In genomic region chr6:165858571-165858970, GRCh38 we compare ENCODE assay signal across 14 cellular contexts.
DNase-seq lines count a peak whose midpoint lies in the region; ATAC-seq, FAIRE-seq and TF ChIP-seq lines count a peak whose summit lies in the region.
"Had no signal": no experiment of that assay in that cellular context is flagged by ENCODE, and none has a peak within 500 bp of the region (broad histone marks: within the 10 kb centered on the region; RNA-seq: fewer than 3 reads in every experiment).

No MANE protein-coding gene starts in this region.

- H4K8ac ChIP-seq in H1 (ENCODE audit: extremely low read depth, insufficient read depth, low read length), result no peak overlapping the region
- H4K8ac ChIP-seq in mesendoderm (ENCODE audit: low read depth, low read length), result no peak overlapping the region

- no peaks in the 10 kb centered on the region for H3K79me2 ChIP-seq in GM23248 (ENCODE audit: insufficient read depth)
- H3K79me2 ChIP-seq in H1 (ENCODE audit: control insufficient read depth in 1 of 2, insufficient read depth in 2 of 2, low read length in 2 of 2), result no peaks in the 10 kb centered on the region
- H3K79me2 ChIP-seq in mesendoderm (ENCODE audit: control insufficient read depth, insufficient read depth, low read length), result no peaks in the 10 kb centered on the region

- H3K18ac ChIP-seq in H1 (ENCODE audit: extremely low read depth, low read length), result no peak overlapping the region
- no peak overlapping the region for H3K18ac ChIP-seq in mesendoderm (ENCODE audit: low read length)

- no peak overlapping the region for H2BK12ac ChIP-seq in H1 (ENCODE audit: low read depth, low read length)

- H3K4me1 ChIP-seq in GM23248 (ENCODE audit: insufficient read depth), result no peaks in the 10 kb centered on the region
- peaks cover 0 to 12% (median 3%) of the 10 kb centered on the region in 4 experiments; a peak in 4 of 7 replicates for H3K4me1 ChIP-seq in H1 (replicated peaks in 1 of 4; ENCODE audit: control insufficient read depth in 3 of 4, insufficient read depth in 4 of 4, low read length in 3 of 4)
- no peaks in the 10 kb centered on the region for H3K4me1 ChIP-seq in mesendoderm (ENCODE audit: control insufficient read depth, low read depth, low read length)
- H3K4me1 ChIP-seq in ascending aorta, result no peaks in the 10 kb centered on the region

- H2AK5ac ChIP-seq in H1 (ENCODE audit: low read depth, low read length), result no peak overlapping the region
- no peak overlapping the region for H2AK5ac ChIP-seq in mesendoderm (ENCODE audit: low read length)

- no peaks in the 10 kb centered on the region for H3F3A ChIP-seq in GM23248 (ENCODE audit: insufficient read depth)

- TF ChIP-seq POLR2A in H1 (IDR thresholded peaks at IDR 0.05; ENCODE audit: control extremely low read depth in 1 of 2, low read depth in 2 of 2, low read length in 2 of 2), result no peak

- H2AFZ ChIP-seq in GM23248 (no peak overlapping the region), H1 (ENCODE audit: low read length) (no peak overlapping the region)

- no peak overlapping the region for H4K91ac ChIP-seq in H1 (replicated peaks; ENCODE audit: insufficient read length, low read length)

- H3K9me2 ChIP-seq in GM23248 (ENCODE audit: insufficient read depth), result no peaks in the 10 kb centered on the region

- no peak overlapping the region for H3K14ac ChIP-seq in H1 (ENCODE audit: insufficient read length)

- H3K27ac ChIP-seq in GM23248, result no peak overlapping the region
- no peak overlapping the region for H3K27ac ChIP-seq in H1 (ENCODE audit: low read depth, low read length)
- H3K27ac ChIP-seq in mesendoderm (ENCODE audit: low read depth, low read length), result no peak overlapping the region
- H3K27ac ChIP-seq in ascending aorta, result no peak overlapping the region
- H3K27ac ChIP-seq: tibial artery had no signal

- H3K9ac ChIP-seq in GM23248, result no peak overlapping the region
- H3K9ac ChIP-seq in H1 (replicated peaks in 1 of 4; ENCODE audit: extremely low read depth in 1 of 4, low read depth in 3 of 4, low read length in 3 of 4), result no peak overlapping the region
- no peak overlapping the region for H3K9ac ChIP-seq in mesendoderm (ENCODE audit: low read length)

- peaks cover 6% of the 10 kb centered on the region; the same call in 1 of the 2 replicates for H3K23me2 ChIP-seq in H1 (ENCODE audit: low read depth, low read length)

- H4K20me1 ChIP-seq in GM23248 (ENCODE audit: insufficient read depth) (no peaks in the 10 kb centered on the region), H1 (replicated peaks in 1 of 2; ENCODE audit: control insufficient read depth in 1 of 2, insufficient read depth in 2 of 2, low read length in 2 of 2) (peaks cover 0 to 2% of the 10 kb centered on the region in 2 experiments)

- in situ Hi-C loops in GM23248 (cut with MboI), result no loop called here

- H3K79me1 ChIP-seq in H1 (ENCODE audit: low read depth, low read length), result no peaks in the 10 kb centered on the region
- no peaks in the 10 kb centered on the region for H3K79me1 ChIP-seq in mesendoderm (ENCODE audit: low read length)

- intact Hi-C loops in ascending aorta (cut with DNase I), result no loop called here

- H3K36me3 ChIP-seq in GM23248 (ENCODE audit: low read depth) (no peaks in the 10 kb centered on the region), H1 (ENCODE audit: control insufficient read depth in 2 of 4, insufficient read depth in 4 of 4, low read length in 3 of 4) (no peaks in the 10 kb centered on the region), mesendoderm (ENCODE audit: control insufficient read depth, insufficient read depth, low read length) (no peaks in the 10 kb centered on the region), ascending aorta (no peaks in the 10 kb centered on the region)
- H3K36me3 ChIP-seq: tibial artery had no signal

- H4K5ac ChIP-seq in H1 (ENCODE audit: insufficient read length, low read depth, low read length) (no peak overlapping the region), mesendoderm (ENCODE audit: low read length) (no peak overlapping the region)

- DNase-seq in GM23248 (peak; percentile 13), LHCN-M2 (ENCODE audit: low read depth) (peak; percentile 14), H1 (ENCODE audit: low read depth in 1 of 2, low spot score in 2 of 2) (no peak), mesendoderm (peak; percentile 75), middle frontal gyrus (ENCODE audit: extremely low spot score, low spot score) (no peak), omental fat pad (ENCODE audit: low spot score) (no peak), ascending aorta (ENCODE audit: low spot score in 2 of 2) (no peak)
- no peak for DNase-seq in activated CD4-positive, alpha-beta T cell treated with anti-CD3 and anti-CD28 coated beads for 4 hours
- DNase-seq: activated gamma-delta T cell treated with Interleukin-2 at 50 U/mL for 16 hours; CD4-positive, alpha-beta T cell; NCI-H446; tibial artery had no signal

- no peak overlapping the region for H3K56ac ChIP-seq in H1 (replicated peaks; ENCODE audit: insufficient read length, low read depth, low read length)
- no peak overlapping the region for H3K56ac ChIP-seq in mesendoderm (ENCODE audit: low read length)

- 0% methylated on average over 1 of the region's 1 CpG for WGBS in GM23248 (ENCODE audit: low coverage in 1 of 2, low lambda C conversion rate in 2 of 2, missing lambda C conversion rate in 2 of 2), 2 experiments
- 71% methylated on average over 1 of the region's 1 CpG; no CpG with 5 or more reads in 1 of the 2 experiments for WGBS in H1 (ENCODE audit: extremely low coverage in 1 of 2, insufficient coverage in 1 of 2, insufficient read length in 1 of 2, insufficient replicate concordance in 2 of 2, low coverage in 1 of 2, low lambda C conversion rate in 2 of 2, missing lambda C conversion rate in 1 of 2), 2 experiments
- WGBS in mesendoderm (ENCODE audit: extremely low coverage, insufficient coverage, low lambda C conversion rate), result no CpG with 5 or more reads among the region's 1 CpG

- no peak overlapping the region for H3K23ac ChIP-seq in H1 (ENCODE audit: insufficient read length)
- no peak overlapping the region for H3K23ac ChIP-seq in mesendoderm (ENCODE audit: low read length)

- ATAC-seq in omental fat pad (ENCODE audit: low FRiP score), result no peak

- no peak for TF ChIP-seq EP300 in H1 (IDR thresholded peaks at IDR 0.05; ENCODE audit: borderline replicate concordance in 1 of 2, low read depth in 2 of 2, low read length in 2 of 2)

- CTCF ChIA-PET in H1 (lab: Charles Lee; ENCODE audit: partially characterized antibody), result interaction anchor here (0.8 to 3.9 kb wide), 19 partner anchors 8 to 401 kb away, joined by 3 to 22 read pairs (median 4); no protein-coding TSS in a partner anchor

- H2BK120ac ChIP-seq in H1 (replicated peaks; ENCODE audit: low read depth, low read length) (no peak overlapping the region), mesendoderm (ENCODE audit: low read depth, low read length) (no peak overlapping the region)

- TF ChIP-seq CTCF in H1 (IDR thresholded peaks at IDR 0.05; ENCODE audit: control extremely low read depth in 1 of 3, insufficient read depth in 1 of 3, low read depth in 1 of 3, low read length in 3 of 3) (peak; percentile 13 to 65 (median 44)), omental fat pad (IDR thresholded peaks at IDR 0.05) (no peak), ascending aorta (IDR thresholded peaks at IDR 0.05) (no peak)

- TF ChIP-seq RAD21 in H1 (IDR thresholded peaks at IDR 0.05 in 1 of 2, conservative IDR thresholded peaks at IDR 0.05 in 1 of 2; ENCODE audit: low read depth in 2 of 2, low read length in 2 of 2), result peak; percentile 54 to 62

- H2BK15ac ChIP-seq in H1 (ENCODE audit: low read length) (no peak overlapping the region), mesendoderm (replicated peaks; ENCODE audit: low read depth) (no peak overlapping the region)

- FAIRE-seq in H1 (lab: Jason Lieb, UNC), result no peak
- FAIRE-seq: astrocyte, islet of Langerhans had no signal

- H3K4me2 ChIP-seq in GM23248 (ENCODE audit: unreplicated experiment) (no peak overlapping the region), H1 (ENCODE audit: insufficient read depth in 1 of 2, low read depth in 2 of 2, low read length in 2 of 2) (no peak overlapping the region), mesendoderm (ENCODE audit: low read length) (no peak overlapping the region)

- POLR2A ChIA-PET in H1 (lab: Charles Lee; ENCODE audit: partially characterized antibody), result interaction anchor here (1.2 kb wide), 1 partner anchor 17 kb away, joined by 3 read pairs; no protein-coding TSS in a partner anchor

- H3K4ac ChIP-seq in H1 (replicated peaks; ENCODE audit: insufficient read length, low read depth, low read length), result no peak overlapping the region
- H3K4ac ChIP-seq in mesendoderm (ENCODE audit: low read depth, low read length), result no peak overlapping the region

- no peak overlapping the region for H3K4me3 ChIP-seq in GM23248
- H3K4me3 ChIP-seq in H1 (ENCODE audit: extremely low read depth in 1 of 4, insufficient read depth in 2 of 4, low read depth in 3 of 4, low read length in 4 of 4), result no peak overlapping the region
- H3K4me3 ChIP-seq in mesendoderm (ENCODE audit: low read length), result no peak overlapping the region
- no peak overlapping the region for H3K4me3 ChIP-seq in ascending aorta
- H3K4me3 ChIP-seq: tibial artery had no signal

- H2BK5ac ChIP-seq in H1 (ENCODE audit: low read depth, low read length), result no peak overlapping the region
- no peak overlapping the region for H2BK5ac ChIP-seq in mesendoderm (ENCODE audit: low read length)

- peaks cover 29% of the 10 kb centered on the region for H3K27me3 ChIP-seq in GM23248 (replicated peaks; ENCODE audit: insufficient read depth)
- H3K27me3 ChIP-seq in H1 (replicated peaks in 1 of 4; ENCODE audit: control insufficient read depth in 3 of 4, extremely low read depth in 1 of 4, insufficient read depth in 3 of 4, low read length in 3 of 4), result peaks cover 7 to 23% (median 19%) of the 10 kb centered on the region in 4 experiments
- H3K27me3 ChIP-seq in mesendoderm (ENCODE audit: insufficient read depth, low read length, poor library complexity), result peaks cover 9% of the 10 kb centered on the region
- H3K27me3 ChIP-seq in ascending aorta, result no peaks in the 10 kb centered on the region

- H3K9me3 ChIP-seq in GM23248 (ENCODE audit: low read depth) (no peaks in the 10 kb centered on the region), H1 (ENCODE audit: insufficient read depth in 2 of 2, low read depth in 1 of 2, low read length in 1 of 2) (no peaks in the 10 kb centered on the region), ascending aorta (no peaks in the 10 kb centered on the region)
- H3K9me3 ChIP-seq: tibial artery had no signal

- no peak overlapping the region for H2BK20ac ChIP-seq in H1 (ENCODE audit: low read length)

TF ChIP-seq in H1, 55 proteins besides CTCF, POLR2A, EP300 and RAD21 (continues in another document):
- no peak for TF ChIP-seq POU5F1 (IDR thresholded peaks at IDR 0.05; ENCODE audit: low read depth, low read length)
- TF ChIP-seq BACH1 (IDR thresholded peaks at IDR 0.05; ENCODE audit: low read length), result no peak
- no peak for TF ChIP-seq SRF (IDR thresholded peaks at IDR 0.05; ENCODE audit: low read depth, low read length)

Comparison
In these comparisons a context has a peak if more than half of its experiments do, and no peak if none do; other contexts are left out.
1. DNase-seq: peak in GM23248 (single experiment), LHCN-M2 (single experiment) and mesendoderm (single experiment); none in H1 (0 of 2), activated CD4-positive, alpha-beta T cell treated with anti-CD3 and anti-CD28 coated beads for 4 hours (0 of 2), middle frontal gyrus (single experiment), omental fat pad (single experiment) and ascending aorta (0 of 2).
2. CTCF ChIP-seq: peak in H1 (3 of 3); none in omental fat pad (0 of 3) and ascending aorta (0 of 3).